1 cellular context compared by ENCODE assay signal in the genomic region with DNA sequence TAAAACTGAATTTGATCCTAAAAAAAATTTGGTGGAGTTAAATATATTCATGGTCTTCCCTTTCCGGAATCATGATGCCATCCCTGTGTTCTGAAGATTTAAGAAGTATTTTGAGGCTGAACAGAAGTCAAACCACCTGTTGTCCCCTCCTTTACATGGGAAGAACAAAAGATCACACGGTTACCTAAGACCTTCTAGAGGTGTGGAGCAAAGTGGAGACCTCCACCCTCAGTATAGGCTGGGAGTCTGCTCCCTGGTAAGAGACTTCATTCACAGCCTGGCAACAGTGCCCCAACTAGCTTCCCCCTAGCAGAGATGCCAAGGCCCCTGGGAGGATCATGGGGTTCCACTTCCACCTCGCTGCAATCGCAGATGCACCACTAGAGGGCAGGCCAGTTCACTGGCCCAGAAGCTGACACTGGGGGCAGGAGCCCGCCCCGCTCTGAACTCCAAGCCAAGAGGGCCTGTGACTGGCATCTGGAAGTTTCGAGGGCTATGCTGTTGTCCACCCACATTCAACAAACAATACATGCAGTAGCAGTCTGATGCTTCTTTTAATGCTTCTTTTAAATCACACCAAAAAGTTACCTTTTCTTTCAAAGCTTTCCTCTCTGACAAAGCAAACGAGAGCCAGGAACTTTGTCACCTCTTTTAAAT.
A peak's percentile ranks its signal among the peaks of the same experiment; 100 is the strongest.
TF ChIP-seq lines count a peak whose summit lies in the region.

No MANE protein-coding gene starts in this region.

TF ChIP-seq in K562, 482 proteins besides CTCF, POLR2A, EP300 and RAD21 (continued from another document):
- TF ChIP-seq, protein P1, sequence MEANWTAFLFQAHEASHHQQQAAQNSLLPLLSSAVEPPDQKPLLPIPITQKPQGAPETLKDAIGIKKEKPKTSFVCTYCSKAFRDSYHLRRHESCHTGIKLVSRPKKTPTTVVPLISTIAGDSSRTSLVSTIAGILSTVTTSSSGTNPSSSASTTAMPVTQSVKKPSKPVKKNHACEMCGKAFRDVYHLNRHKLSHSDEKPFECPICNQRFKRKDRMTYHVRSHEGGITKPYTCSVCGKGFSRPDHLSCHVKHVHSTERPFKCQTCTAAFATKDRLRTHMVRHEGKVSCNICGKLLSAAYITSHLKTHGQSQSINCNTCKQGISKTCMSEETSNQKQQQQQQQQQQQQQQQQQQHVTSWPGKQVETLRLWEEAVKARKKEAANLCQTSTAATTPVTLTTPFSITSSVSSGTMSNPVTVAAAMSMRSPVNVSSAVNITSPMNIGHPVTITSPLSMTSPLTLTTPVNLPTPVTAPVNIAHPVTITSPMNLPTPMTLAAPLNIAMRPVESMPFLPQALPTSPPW (CRISPR knock-in tag; IDR thresholded peaks at IDR 0.05) = peak; percentile 65
- TF ChIP-seq ZFP36 (IDR thresholded peaks at IDR 0.05; ENCODE audit: low read depth, low read length, partially characterized antibody) (peak; percentile 12), ARID3A (IDR thresholded peaks at IDR 0.05; ENCODE audit: borderline replicate concordance, low read depth, low read length) (0 out of 2 replicates have a peak, but pooled peaks have one; percentile 34), ZC3H4 (CRISPR knock-in tag; IDR thresholded peaks at IDR 0.05; ENCODE audit: borderline replicate concordance) (no peak), COPS2 (conservative IDR thresholded peaks at IDR 0.05) (no peak), KDM2B (CRISPR knock-in tag; IDR thresholded peaks at IDR 0.05) (no peak), PRMT5 (CRISPR knock-in tag; IDR thresholded peaks at IDR 0.05) (no peak), RBM34 (IDR thresholded peaks at IDR 0.05; ENCODE audit: borderline replicate concordance, insufficient read depth, low read length) (no peak), BHLHE40 (IDR thresholded peaks at IDR 0.05; ENCODE audit: low read length) (0 out of 2 replicates have a peak, but pooled peaks have one; percentile 21), RHOXF2B (CRISPR knock-in tag; conservative IDR thresholded peaks at IDR 0.05) (no peak), SMC3 (conservative IDR thresholded peaks at IDR 0.05; ENCODE audit: insufficient read depth, low read depth, low read length) (peak; percentile 76), RCOR1 (IDR thresholded peaks at IDR 0.05; ENCODE audit: borderline replicate concordance in 1 of 2, low read depth in 2 of 2, low read length in 2 of 2) (peak in 1 of 2 experiments; percentile 42; a peak in 1 of 4 replicates), FOXA1 (IDR thresholded peaks at IDR 0.05; ENCODE audit: borderline replicate concordance) (no peak), SIN3A (IDR thresholded peaks at IDR 0.05; ENCODE audit: borderline replicate concordance in 2 of 2, control insufficient read depth in 1 of 2, low read depth in 2 of 2, low read length in 2 of 2) (no peak), ZNF184 (CRISPR knock-in tag; IDR thresholded peaks at IDR 0.05) (no peak), JUND (IDR thresholded peaks at IDR 0.05; ENCODE audit: borderline replicate concordance, low read depth, low read length) (0 out of 2 replicates have a peak, but pooled peaks have one; percentile 22), JUND (tag; IDR thresholded peaks at IDR 0.05; ENCODE audit: borderline replicate concordance, low read depth, low read length) (no peak), ZNF764 (CRISPR knock-in tag; IDR thresholded peaks at IDR 0.05; ENCODE audit: low read depth) (no peak), WHSC1 (IDR thresholded peaks at IDR 0.05; ENCODE audit: low read length) (no peak), MAZ (CRISPR knock-in tag; conservative IDR thresholded peaks at IDR 0.05 in 1 of 2, IDR thresholded peaks at IDR 0.05 in 1 of 2) (peak in 1 of 2 experiments; percentile 61; a peak in 2 of 4 replicates), CREM (IDR thresholded peaks at IDR 0.05; ENCODE audit: low read depth) (0 out of 2 replicates have a peak, but pooled peaks have one; percentile 33), RBM25 (IDR thresholded peaks at IDR 0.05; ENCODE audit: low read depth, low read length, severe bottlenecking) (no peak), PPARD (CRISPR knock-in tag; IDR thresholded peaks at IDR 0.05) (no peak)
- TF ChIP-seq, protein P2, sequence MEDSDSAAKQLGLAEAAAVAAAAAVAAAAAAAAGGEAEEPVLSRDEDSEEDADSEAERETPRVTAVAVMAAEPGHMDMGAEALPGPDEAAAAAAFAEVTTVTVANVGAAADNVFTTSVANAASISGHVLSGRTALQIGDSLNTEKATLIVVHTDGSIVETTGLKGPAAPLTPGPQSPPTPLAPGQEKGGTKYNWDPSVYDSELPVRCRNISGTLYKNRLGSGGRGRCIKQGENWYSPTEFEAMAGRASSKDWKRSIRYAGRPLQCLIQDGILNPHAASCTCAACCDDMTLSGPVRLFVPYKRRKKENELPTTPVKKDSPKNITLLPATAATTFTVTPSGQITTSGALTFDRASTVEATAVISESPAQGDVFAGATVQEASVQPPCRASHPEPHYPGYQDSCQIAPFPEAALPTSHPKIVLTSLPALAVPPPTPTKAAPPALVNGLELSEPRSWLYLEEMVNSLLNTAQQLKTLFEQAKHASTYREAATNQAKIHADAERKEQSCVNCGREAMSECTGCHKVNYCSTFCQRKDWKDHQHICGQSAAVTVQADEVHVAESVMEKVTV (CRISPR knock-in tag; IDR thresholded peaks at IDR 0.05) = 0 out of 2 replicates have a peak, but pooled peaks have one; percentile 37
- TF ChIP-seq, protein P3, sequence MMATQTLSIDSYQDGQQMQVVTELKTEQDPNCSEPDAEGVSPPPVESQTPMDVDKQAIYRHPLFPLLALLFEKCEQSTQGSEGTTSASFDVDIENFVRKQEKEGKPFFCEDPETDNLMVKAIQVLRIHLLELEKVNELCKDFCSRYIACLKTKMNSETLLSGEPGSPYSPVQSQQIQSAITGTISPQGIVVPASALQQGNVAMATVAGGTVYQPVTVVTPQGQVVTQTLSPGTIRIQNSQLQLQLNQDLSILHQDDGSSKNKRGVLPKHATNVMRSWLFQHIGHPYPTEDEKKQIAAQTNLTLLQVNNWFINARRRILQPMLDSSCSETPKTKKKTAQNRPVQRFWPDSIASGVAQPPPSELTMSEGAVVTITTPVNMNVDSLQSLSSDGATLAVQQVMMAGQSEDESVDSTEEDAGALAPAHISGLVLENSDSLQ (IDR thresholded peaks at IDR 0.05) = peak; percentile 24; the same call in 1 of the 2 replicates
- TF ChIP-seq, protein P4, sequence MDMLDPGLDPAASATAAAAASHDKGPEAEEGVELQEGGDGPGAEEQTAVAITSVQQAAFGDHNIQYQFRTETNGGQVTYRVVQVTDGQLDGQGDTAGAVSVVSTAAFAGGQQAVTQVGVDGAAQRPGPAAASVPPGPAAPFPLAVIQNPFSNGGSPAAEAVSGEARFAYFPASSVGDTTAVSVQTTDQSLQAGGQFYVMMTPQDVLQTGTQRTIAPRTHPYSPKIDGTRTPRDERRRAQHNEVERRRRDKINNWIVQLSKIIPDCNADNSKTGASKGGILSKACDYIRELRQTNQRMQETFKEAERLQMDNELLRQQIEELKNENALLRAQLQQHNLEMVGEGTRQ (CRISPR knock-in tag; IDR thresholded peaks at IDR 0.05) = no peak
